In genomic region chr17:17724991-17725852, GRCh38 we compare ENCODE assay signal across 8 cellular contexts. TPM values are rescaled to one million over a fixed set of nuclear protein-coding genes. Genes with fewer than 3 reads are reported as not detected.
DNase-seq lines count a peak whose midpoint lies in the region; ATAC-seq and TF ChIP-seq lines count a peak whose summit lies in the region.

No MANE protein-coding gene starts in this region.

- H3K27ac ChIP-seq in esophagus squamous epithelium = peak overlapping the region; percentile 44 to 71 (median 54)
- peak overlapping the region; percentile 67 to 81 for H3K27ac ChIP-seq in prostate gland

- peaks cover 86% of the 10 kb centered on the region for H3K27me3 ChIP-seq in NT2/D1 (ENCODE audit: insufficient read depth, insufficient read length)
- peaks cover 0 to 12% (median 0%) of the 10 kb centered on the region in 4 donors for H3K27me3 ChIP-seq in esophagus squamous epithelium
- H3K27me3 ChIP-seq in prostate gland (replicated peaks; ENCODE audit: insufficient read depth) = no peaks in the 10 kb centered on the region
- H3K27me3 ChIP-seq in HAP-1 (ENCODE audit: low read depth) = no peaks in the 10 kb centered on the region

- H3K4me3 ChIP-seq in NT2/D1 (ENCODE audit: insufficient read length, low read depth) (peak overlapping the region; percentile 8), esophagus squamous epithelium (peak overlapping the region; percentile 48 to 68 (median 56)), prostate gland (peak overlapping the region; percentile 35 to 50), HAP-1 (no peak overlapping the region)

- DNase-seq in NT2/D1 (ENCODE audit: low read depth, low spot score) (no peak), esophagus squamous epithelium (lab: John Stamatoyannopoulos, UW) (no peak), prostate gland (ENCODE audit: low spot score) (no peak), HAP-1 (ENCODE audit: low spot score in 2 of 2) (no peak)
- DNase-seq in NK-92 treated with Interleukin-12 subunit alpha and Interleukin-12 subunit beta, amount 100 ng/mL, for 24 hours (lab: John Stamatoyannopoulos, UW) = no peak

- peaks cover 22% of the 10 kb centered on the region; the same call in 1 of the 2 replicates for H3K4me1 ChIP-seq in ES-I3 (ENCODE audit: insufficient read depth, low read length)
- peaks cover 25% of the 10 kb centered on the region for H3K4me1 ChIP-seq in NT2/D1 (ENCODE audit: insufficient read depth, insufficient read length)
- H3K4me1 ChIP-seq in esophagus squamous epithelium = peaks cover 63 to 100% (median 72%) of the 10 kb centered on the region in 3 donors
- H3K4me1 ChIP-seq in prostate gland (replicated peaks) = peaks cover 18% of the 10 kb centered on the region
- no peaks in the 10 kb centered on the region for H3K4me1 ChIP-seq in HAP-1

- in situ Hi-C loops in HAP-1 (cut with MboI; ENCODE audit: low sequenced_read_pairs) = no loop called here

- ATAC-seq in GM21447 (IDR thresholded peaks at IDR 0.05; ENCODE audit: unreplicated experiment) = no peak
- no peak for ATAC-seq in HG03469 (IDR thresholded peaks at IDR 0.05; ENCODE audit: unreplicated experiment)

- no peak for TF ChIP-seq CTCF in esophagus squamous epithelium (IDR thresholded peaks at IDR 0.05)
- TF ChIP-seq CTCF in prostate gland (IDR thresholded peaks at IDR 0.05) = no peak

- no peak for TF ChIP-seq POLR2A in esophagus squamous epithelium (IDR thresholded peaks at IDR 0.05)
- peak; percentile 42 for TF ChIP-seq POLR2A in prostate gland (IDR thresholded peaks at IDR 0.05)

- H3K9me3 ChIP-seq in ES-I3 (ENCODE audit: control insufficient read depth, insufficient read depth, low read length) = no peaks in the 10 kb centered on the region
- no peaks in the 10 kb centered on the region for H3K9me3 ChIP-seq in NT2/D1 (ENCODE audit: insufficient read depth, low read length)
- no peaks in the 10 kb centered on the region for H3K9me3 ChIP-seq in esophagus squamous epithelium
- no peaks in the 10 kb centered on the region for H3K9me3 ChIP-seq in prostate gland
- H3K9me3 ChIP-seq in HAP-1 = no peaks in the 10 kb centered on the region

- intact Hi-C loops in esophagus squamous epithelium (cut with DNase I) = no loop called here
- intact Hi-C loops in prostate gland (cut with DNase I) = no loop called here

- H3K9ac ChIP-seq in ES-I3 (ENCODE audit: low read depth, low read length) = peak overlapping the region; percentile 59
- H3K9ac ChIP-seq in NT2/D1 (ENCODE audit: insufficient read length, low read depth) = peak overlapping the region; percentile 16

- 44 to 56% methylated on average over 13 to 14 of the region's 37 CpGs for WGBS in esophagus squamous epithelium, 2 donors
- 24% methylated on average over 37 of the region's 37 CpGs for WGBS in prostate gland

- H3K36me3 ChIP-seq in ES-I3 (ENCODE audit: insufficient read depth, low read length) = no peaks in the 10 kb centered on the region
- H3K36me3 ChIP-seq in NT2/D1 (ENCODE audit: insufficient read depth, insufficient read length, low read length) = peaks cover 12% of the 10 kb centered on the region
- H3K36me3 ChIP-seq in esophagus squamous epithelium = no peaks in the 10 kb centered on the region
- H3K36me3 ChIP-seq in prostate gland = no peaks in the 10 kb centered on the region
- H3K36me3 ChIP-seq in HAP-1 (replicated peaks) = no peaks in the 10 kb centered on the region; the same call in 1 of the 2 replicates

RNA-seq across cellular contexts. Expression of gene RAI1, which starts 44.0 kb away (rescaled TPM):
- total RNA-seq in esophagus squamous epithelium (10 to 100 TPM; 17.0 to 36.3 (median 22.3) TPM), prostate gland (10 to 100 TPM; 69.2 to 71.0 TPM)
